Comparison of ENCODE assay signal across 8 cellular contexts in the genomic region with DNA sequence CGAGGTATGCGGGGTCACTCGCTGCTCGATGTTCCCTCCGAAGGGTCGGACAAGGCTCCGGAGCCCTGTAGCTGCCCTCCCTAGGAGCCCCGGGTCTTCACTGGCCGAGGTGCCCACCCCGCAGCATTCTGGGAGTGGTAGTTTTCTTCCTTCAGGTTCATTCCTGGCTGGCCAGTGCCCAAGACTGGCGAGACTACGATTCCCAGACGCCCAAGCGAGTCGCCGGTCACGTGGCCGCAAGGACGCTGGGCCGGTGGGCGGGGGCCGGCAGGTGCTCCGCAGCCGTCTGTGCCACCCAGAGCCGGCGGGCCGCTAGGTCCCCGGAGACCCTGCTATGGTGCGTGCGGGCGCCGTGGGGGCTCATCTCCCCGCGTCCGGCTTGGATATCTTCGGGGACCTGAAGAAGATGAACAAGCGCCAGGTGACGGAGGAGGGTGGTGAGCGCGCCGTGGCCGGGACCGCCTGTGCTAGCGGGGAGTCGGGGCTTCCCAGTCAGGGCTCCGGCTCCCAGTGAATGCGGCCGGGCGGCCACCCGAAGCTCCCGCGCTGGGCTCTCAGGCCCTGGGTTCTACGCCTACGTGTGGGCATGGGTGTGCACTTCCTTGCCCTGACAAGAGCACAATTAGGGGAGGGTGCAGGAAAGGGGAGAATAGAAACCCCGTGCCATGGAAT. TPM values are rescaled to one million over a fixed set of nuclear protein-coding genes. Genes with fewer than 3 reads are reported as not detected.
DNase-seq lines count a peak whose midpoint lies in the region; ATAC-seq and TF ChIP-seq lines count a peak whose summit lies in the region.

A gene (plus strand): TSS at position 270 of the 672 bp plus-strand sequence. CDS start 65 bp downstream, at position 335.

- POLR2A ChIA-PET in CD8-positive, alpha-beta memory T cell (lab: Charles Lee) = interaction anchor here (1.0 kb wide), 1 partner anchor 220 kb away, joined by 3 read pairs; a partner anchor contains a TSS

- peaks cover 0 to 5% (median 0%) of the 10 kb centered on the region in 3 donors for H3K36me3 Mint-ChIP-seq in CD8-positive, alpha-beta memory T cell
- H3K36me3 Mint-ChIP-seq in effector memory CD8-positive, alpha-beta T cell (ENCODE audit: insufficient read depth) = peaks cover 11% of the 10 kb centered on the region
- H3K36me3 Mint-ChIP-seq in memory B cell = no peaks in the 10 kb centered on the region

- peak within 1 kb of the TSS; percentile 98 to 100 (median 100) for H3K27ac Mint-ChIP-seq in CD8-positive, alpha-beta memory T cell
- peak within 1 kb of the TSS; percentile 100 for H3K27ac Mint-ChIP-seq in effector memory CD8-positive, alpha-beta T cell
- H3K27ac Mint-ChIP-seq in memory B cell = peak within 1 kb of the TSS; percentile 100

- peaks cover 39 to 55% (median 46%) of the 10 kb centered on the region in 3 donors for H3K4me1 Mint-ChIP-seq in CD8-positive, alpha-beta memory T cell
- H3K4me1 Mint-ChIP-seq in effector memory CD8-positive, alpha-beta T cell (ENCODE audit: low read depth in 2 of 2) = peaks cover 30 to 45% of the 10 kb centered on the region in 2 donors
- H3K4me1 Mint-ChIP-seq in memory B cell = peaks cover 31% of the 10 kb centered on the region

- no peaks in the 10 kb centered on the region for H3K9me3 Mint-ChIP-seq in CD8-positive, alpha-beta memory T cell
- H3K9me3 Mint-ChIP-seq in effector memory CD8-positive, alpha-beta T cell = no peaks in the 10 kb centered on the region
- peaks cover 1% of the 10 kb centered on the region for H3K9me3 Mint-ChIP-seq in memory B cell

- no peaks in the 10 kb centered on the region for H3K36me3 ChIP-seq in CD8-positive, alpha-beta memory T cell (ENCODE audit: insufficient read depth, low read length)

- H3K4me3 Mint-ChIP-seq in CD8-positive, alpha-beta memory T cell = peak within 1 kb of the TSS; percentile 93 to 98 (median 96)
- peak within 1 kb of the TSS; percentile 92 to 94 for H3K4me3 Mint-ChIP-seq in effector memory CD8-positive, alpha-beta T cell
- peak within 1 kb of the TSS; percentile 97 for H3K4me3 Mint-ChIP-seq in memory B cell

- CTCF ChIA-PET in CD8-positive, alpha-beta memory T cell (lab: Charles Lee) = no interaction called here

- TF ChIP-seq CTCF in GM20000 (IDR thresholded peaks at IDR 0.05; ENCODE audit: extremely low read depth, missing control alignments) = no peak

- H3K4me3 ChIP-seq in CD8-positive, alpha-beta memory T cell (ENCODE audit: low read length) = peak within 1 kb of the TSS; percentile 97

- peaks cover 2 to 24% of the 10 kb centered on the region in 2 donors for H3K27me3 Mint-ChIP-seq in CD8-positive, alpha-beta memory T cell
- H3K27me3 Mint-ChIP-seq in effector memory CD8-positive, alpha-beta T cell = peaks cover 14 to 17% of the 10 kb centered on the region in 2 donors
- peaks cover 3% of the 10 kb centered on the region for H3K27me3 Mint-ChIP-seq in memory B cell

- H3K4me1 ChIP-seq in CD8-positive, alpha-beta memory T cell (ENCODE audit: insufficient read depth, low read length) = peaks cover 17% of the 10 kb centered on the region

- H3K27me3 ChIP-seq in CD8-positive, alpha-beta memory T cell (ENCODE audit: insufficient read depth, low read length, poor library complexity, severe bottlenecking) = no peaks in the 10 kb centered on the region

- DNase-seq in CD8-positive, alpha-beta memory T cell = peak; percentile 92 to 98 (median 96)
- DNase-seq in GM20000 (ENCODE audit: low spot score) = peak; percentile 92
- DNase-seq in HT-29 (ENCODE audit: low spot score) = peak; percentile 91
- DNase-seq in NOMO-1 (lab: John Stamatoyannopoulos, UW; ENCODE audit: unreplicated experiment in 2 of 2) = peak; percentile 96 to 97
- peak; percentile 90 to 93 for DNase-seq in activated CD8-positive, alpha-beta memory T cell treated with anti-CD3 and anti-CD28 coated beads for 4 hours (ENCODE audit: low read depth in 2 of 2)
- DNase-seq in effector memory CD8-positive, alpha-beta T cell = peak; percentile 96 to 98 (median 96)
- DNase-seq in memory B cell (ENCODE audit: low spot score in 2 of 2) = peak; percentile 97 to 98
- DNase-seq in stimulated activated CD8-positive, alpha-beta memory T cell treated with anti-CD3 and anti-CD28 coated beads, Interleukin-12 subunit alpha, Interleukin-12 subunit beta, amount 100 ng/mL, for 24 hours (ENCODE audit: extremely low read depth) = peak; percentile 92

- ATAC-seq in effector memory CD8-positive, alpha-beta T cell (replicated peaks) = peak; percentile 88
- peak; percentile 78 for ATAC-seq in memory B cell (ENCODE audit: low read depth)

- no peaks in the 10 kb centered on the region for H3K9me3 ChIP-seq in CD8-positive, alpha-beta memory T cell (ENCODE audit: low read length)

- peak within 1 kb of the TSS; percentile 98 for H3K27ac ChIP-seq in CD8-positive, alpha-beta memory T cell (ENCODE audit: low read depth, low read length)

RNA-seq across cellular contexts. Expression of the gene that starts here (rescaled TPM):
- total RNA-seq in CD8-positive, alpha-beta memory T cell = 100 to 1,000 TPM; 166 to 177 TPM
- polyA plus RNA-seq in CD8-positive, alpha-beta memory T cell = 209 TPM
- total RNA-seq in HT-29 (2014; rRNA removed; shearing (Covaris generic)) = 22.1 and 25.2 TPM in 2 replicates

Comparison
In these comparisons a context has a peak if more than half of its experiments do, and no peak if none do; other contexts are left out.
1. Peak in every context shown above with its lines: DNase-seq, ATAC-seq, H3K4me3 ChIP-seq and H3K27ac ChIP-seq.